ENCODE assay signal across 19 cellular contexts in genomic region chr3:2880357-2880756, GRCh38.
DNase-seq lines count a peak whose midpoint lies in the region; ATAC-seq and TF ChIP-seq lines count a peak whose summit lies in the region.
"Had no signal": no experiment of that assay in that cellular context is flagged by ENCODE, and none has a peak within 500 bp of the region (broad histone marks: within the 10 kb centered on the region; RNA-seq: fewer than 3 reads in every experiment).

No MANE protein-coding gene starts in this region.

- H3K14ac ChIP-seq in neuronal stem cell (ENCODE audit: low read length): no peak overlapping the region

- H3K4ac ChIP-seq in neuronal stem cell (ENCODE audit: low read length): no peak overlapping the region

- peak; percentile 24 for DNase-seq in RKO (ENCODE audit: low spot score)
- no peak for DNase-seq in mesothelial cell of epicardium (ENCODE audit: low spot score in 2 of 2, unreplicated experiment in 2 of 2)
- no peak for DNase-seq in neuronal stem cell (ENCODE audit: low spot score)
- DNase-seq in superior temporal gyrus (ENCODE audit: extremely low spot score): peak; percentile 36
- no peak for DNase-seq in medulla oblongata (ENCODE audit: extremely low spot score)
- DNase-seq in GDM1 (lab: John Stamatoyannopoulos, UW): no peak
- DNase-seq: BE2C; C1 segment of cervical spinal cord; CD4-positive, CD25-positive, alpha-beta regulatory T cell; CD8-positive, alpha-beta memory T cell; COR-L47; DMS 273 treated with DMSO at 0.1 percent for 48 hours; DMS53; DND-41; EL; GM23248; IMR-90 had no signal

- H3K23ac ChIP-seq in neuronal stem cell (ENCODE audit: low read depth, low read length, poor library complexity): no peak overlapping the region

- peaks cover 0 to 4% of the 10 kb centered on the region in 2 donors for H3K4me1 ChIP-seq in neuronal stem cell (ENCODE audit: control insufficient read depth in 2 of 2, insufficient read depth in 1 of 2, low read depth in 1 of 2, low read length in 2 of 2)
- H3K4me1 ChIP-seq: BE2C, HAP-1 had no signal

- H2AK5ac ChIP-seq in neuronal stem cell (ENCODE audit: low read depth, low read length): no peak overlapping the region

- H3K27ac ChIP-seq in neuronal stem cell (replicated peaks; ENCODE audit: low read length): no peak overlapping the region
- H3K27ac ChIP-seq: GM23248 had no signal

- H3K79me1 ChIP-seq in neuronal stem cell (ENCODE audit: low read depth, low read length): no peaks in the 10 kb centered on the region

- no peak for TF ChIP-seq CTCF in mesothelial cell of epicardium (IDR thresholded peaks at IDR 0.05; ENCODE audit: unreplicated experiment)

- peaks cover 3% of the 10 kb centered on the region for H3K9me3 Mint-ChIP-seq in mesothelial cell of epicardium
- H3K9me3 Mint-ChIP-seq in activated T-helper 17 cell treated with anti-CD3 and anti-CD28 coated beads, Interleukin-2, amount 50 U/mL, for 72 hours: peaks cover 3% of the 10 kb centered on the region
- H3K9me3 Mint-ChIP-seq: CD8-positive, alpha-beta memory T cell had no signal

- H4K8ac ChIP-seq in neuronal stem cell (ENCODE audit: low read depth, low read length): no peak overlapping the region

- no peak overlapping the region for H2BK12ac ChIP-seq in neuronal stem cell (ENCODE audit: low read length)

- H3K18ac ChIP-seq in neuronal stem cell (ENCODE audit: low read length): no peak overlapping the region

- H3K4me2 ChIP-seq in neuronal stem cell (ENCODE audit: insufficient read depth, low read length, poor library complexity, severe bottlenecking): no peak overlapping the region

- no peak overlapping the region for H3K4me3 Mint-ChIP-seq in mesothelial cell of epicardium
- no peak overlapping the region for H3K4me3 Mint-ChIP-seq in activated T-helper 17 cell treated with anti-CD3 and anti-CD28 coated beads, Interleukin-2, amount 50 U/mL, for 72 hours
- H3K4me3 Mint-ChIP-seq: CD4-positive, CD25-positive, alpha-beta regulatory T cell; CD8-positive, alpha-beta memory T cell had no signal

- H3K9ac ChIP-seq in neuronal stem cell (ENCODE audit: low read depth, low read length, poor library complexity): no peak overlapping the region
- H3K9ac ChIP-seq: GM23248 had no signal

- H4K91ac ChIP-seq in neuronal stem cell (ENCODE audit: low read depth, low read length, poor library complexity): no peak overlapping the region

- H3K4me1 Mint-ChIP-seq in mesothelial cell of epicardium: peaks cover 15% of the 10 kb centered on the region
- H3K4me1 Mint-ChIP-seq in activated T-helper 17 cell treated with anti-CD3 and anti-CD28 coated beads, Interleukin-2, amount 50 U/mL, for 72 hours: no peaks in the 10 kb centered on the region
- H3K4me1 Mint-ChIP-seq: CD4-positive, CD25-positive, alpha-beta regulatory T cell; CD8-positive, alpha-beta memory T cell had no signal

- H2BK15ac ChIP-seq in neuronal stem cell (ENCODE audit: low read length): no peak overlapping the region

- H2BK120ac ChIP-seq in neuronal stem cell (ENCODE audit: low read depth, low read length): no peak overlapping the region

- H3K27ac Mint-ChIP-seq in mesothelial cell of epicardium: peak overlapping the region; percentile 35
- H3K27ac Mint-ChIP-seq in activated T-helper 17 cell treated with anti-CD3 and anti-CD28 coated beads, Interleukin-2, amount 50 U/mL, for 72 hours: no peak overlapping the region
- H3K27ac Mint-ChIP-seq: CD4-positive, CD25-positive, alpha-beta regulatory T cell had no signal

- no CpG with 5 or more reads among the region's 6 CpGs for WGBS in neuronal stem cell (ENCODE audit: extremely low coverage in 2 of 2, insufficient read length in 2 of 2, insufficient replicate concordance in 1 of 2), 2 donors

- H3K36me3 ChIP-seq in neuronal stem cell (replicated peaks in 1 of 2; ENCODE audit: control insufficient read depth in 2 of 2, insufficient read depth in 2 of 2, low read length in 2 of 2): no peaks in the 10 kb centered on the region
- H3K36me3 ChIP-seq: BE2C, HAP-1 had no signal

- ATAC-seq in activated T-helper 17 cell treated with anti-CD3 and anti-CD28 coated beads, Interleukin-2, amount 50 U/mL, for 72 hours (replicated peaks): no peak

- no peaks in the 10 kb centered on the region for H3K36me3 Mint-ChIP-seq in mesothelial cell of epicardium
- H3K36me3 Mint-ChIP-seq in activated T-helper 17 cell treated with anti-CD3 and anti-CD28 coated beads, Interleukin-2, amount 50 U/mL, for 72 hours (ENCODE audit: low read depth): no peaks in the 10 kb centered on the region
- H3K36me3 Mint-ChIP-seq: CD4-positive, CD25-positive, alpha-beta regulatory T cell; CD8-positive, alpha-beta memory T cell had no signal

- H2AFZ ChIP-seq in neuronal stem cell (ENCODE audit: low read length): peak overlapping the region; percentile 37
- H2AFZ ChIP-seq: GM23248 had no signal

- H3K27me3 Mint-ChIP-seq in mesothelial cell of epicardium (ENCODE audit: low read depth): no peaks in the 10 kb centered on the region
- H3K27me3 Mint-ChIP-seq in activated T-helper 17 cell treated with anti-CD3 and anti-CD28 coated beads, Interleukin-2, amount 50 U/mL, for 72 hours: peaks cover 3% of the 10 kb centered on the region
- H3K27me3 Mint-ChIP-seq: CD4-positive, CD25-positive, alpha-beta regulatory T cell had no signal

- no peak overlapping the region for H3K4me3 ChIP-seq in neuronal stem cell (ENCODE audit: low read length in 2 of 2)
- H3K4me3 ChIP-seq: GM23248, HAP-1 had no signal

- no peaks in the 10 kb centered on the region for H3K27me3 ChIP-seq in neuronal stem cell (ENCODE audit: control insufficient read depth in 3 of 3, insufficient read depth in 3 of 3, low read depth in 1 of 3, low read length in 3 of 3)
- H3K27me3 ChIP-seq: BE2C had no signal

- H2BK5ac ChIP-seq in neuronal stem cell (ENCODE audit: low read length): no peak overlapping the region

- H3K9me3 ChIP-seq in neuronal stem cell (replicated peaks in 1 of 2; ENCODE audit: control insufficient read depth in 2 of 2, insufficient read depth in 1 of 2, low read depth in 1 of 2, low read length in 2 of 2): no peaks in the 10 kb centered on the region
- H3K9me3 ChIP-seq: BE2C, HAP-1 had no signal

Comparison
In these comparisons a context has a peak if more than half of its experiments do, and no peak if none do; other contexts are left out.
1. DNase-seq: peak in RKO (single experiment) and superior temporal gyrus (single experiment); none in mesothelial cell of epicardium (0 of 2), neuronal stem cell (single experiment), medulla oblongata (single experiment) and GDM1 (single experiment).